In genomic region chr7:102244601-102245000, GRCh38 we compare ENCODE assay signal across 26 cellular contexts.
"Had no signal": no experiment of that assay in that cellular context is flagged by ENCODE, and none has a peak within 500 bp of the region (broad histone marks: within the 10 kb centered on the region; RNA-seq: fewer than 3 reads in every experiment).

No MANE protein-coding gene starts in this region.

- H3K4me3 Mint-ChIP-seq: activated T-cell treated with anti-CD3 and anti-CD28 coated beads, Interleukin-2, amount 50 U/mL, for 72 hours; central memory CD8-positive, alpha-beta T cell; dendritic cell treated with granulocyte-macrophage colony-stimulating factor and Interleukin-4, amounts not matched to agents 40 ng/mL and 50 ng/mL, for 4 days; endodermal cell; stimulated activated memory B cell treated with anti-CD40 and anti-IgM and Interleukin-4, amounts not matched to agents 10 μg/mL and 1 μg/mL and 100 μg/mL, for 72 hours; stimulated activated naive CD8-positive, alpha-beta T cell treated with anti-CD3 and anti-CD28 coated beads, Interleukin-15, amount 100 ng/mL, for 72 hours; T-helper 2 cell treated with Interferon-gamma antibody and Interleukin-4, amounts not matched to agents 5 μg/mL and 100 μg/mL, for 36 hours had no signal

- H3K9me3 Mint-ChIP-seq: activated naive CD4-positive, alpha-beta T cell treated with anti-CD3 and anti-CD28 coated beads, Interleukin-2, amount 50 U/mL, for 72 hours; activated T-cell treated with anti-CD3 and anti-CD28 coated beads, Interleukin-2, amount 50 U/mL, for 72 hours; central memory CD8-positive, alpha-beta T cell; dendritic cell treated with granulocyte-macrophage colony-stimulating factor and Interleukin-4, amounts not matched to agents 40 ng/mL and 50 ng/mL, for 4 days; endodermal cell; stimulated activated memory B cell treated with anti-CD40 and anti-IgM and Interleukin-4, amounts not matched to agents 10 μg/mL and 1 μg/mL and 100 μg/mL, for 72 hours; stimulated activated naive CD8-positive, alpha-beta T cell treated with anti-CD3 and anti-CD28 coated beads, Interleukin-15, amount 100 ng/mL, for 72 hours; T-helper 2 cell treated with Interferon-gamma antibody and Interleukin-4, amounts not matched to agents 5 μg/mL and 100 μg/mL, for 36 hours had no signal

- H3K4me1 Mint-ChIP-seq: central memory CD8-positive, alpha-beta T cell; endodermal cell; stimulated activated memory B cell treated with anti-CD40 and anti-IgM and Interleukin-4, amounts not matched to agents 10 μg/mL and 1 μg/mL and 100 μg/mL, for 72 hours; stimulated activated naive CD8-positive, alpha-beta T cell treated with anti-CD3 and anti-CD28 coated beads, Interleukin-15, amount 100 ng/mL, for 72 hours had no signal

- H3K27ac ChIP-seq: esophagus muscularis mucosa, foreskin keratinocyte, heart right ventricle, left ventricle myocardium inferior, ovary, psoas muscle, sigmoid colon, thyroid gland had no signal

- H3K27me3 ChIP-seq: esophagus muscularis mucosa, foreskin keratinocyte, heart right ventricle, ovary, sigmoid colon, thyroid gland had no signal

- H3K4me1 ChIP-seq: esophagus muscularis mucosa, foreskin keratinocyte, heart right ventricle, left ventricle myocardium inferior, psoas muscle, sigmoid colon, thyroid gland had no signal

- H3K4me3 ChIP-seq: esophagus muscularis mucosa, heart right ventricle, left ventricle myocardium inferior, lung, ovary, psoas muscle, sigmoid colon, thyroid gland had no signal

- H3K27ac Mint-ChIP-seq: activated naive CD4-positive, alpha-beta T cell treated with anti-CD3 and anti-CD28 coated beads, Interleukin-2, amount 50 U/mL, for 72 hours; activated T-cell treated with anti-CD3 and anti-CD28 coated beads, Interleukin-2, amount 50 U/mL, for 72 hours; dendritic cell treated with granulocyte-macrophage colony-stimulating factor and Interleukin-4, amounts not matched to agents 40 ng/mL and 50 ng/mL, for 4 days; endodermal cell; stimulated activated memory B cell treated with anti-CD40 and anti-IgM and Interleukin-4, amounts not matched to agents 10 μg/mL and 1 μg/mL and 100 μg/mL, for 72 hours; stimulated activated naive CD8-positive, alpha-beta T cell treated with anti-CD3 and anti-CD28 coated beads, Interleukin-15, amount 100 ng/mL, for 72 hours; T-helper 2 cell treated with Interferon-gamma antibody and Interleukin-4, amounts not matched to agents 5 μg/mL and 100 μg/mL, for 36 hours had no signal

- H3K9me3 ChIP-seq: esophagus muscularis mucosa, heart right ventricle, left ventricle myocardium inferior, ovary, psoas muscle, sigmoid colon, thyroid gland had no signal

- H3K36me3 ChIP-seq: ovary had no signal

- ATAC-seq: activated naive CD4-positive, alpha-beta T cell treated with anti-CD3 and anti-CD28 coated beads, Interleukin-2, amount 50 U/mL, for 72 hours; activated T-cell treated with anti-CD3 and anti-CD28 coated beads, Interleukin-2, amount 50 U/mL, for 72 hours; foreskin keratinocyte; heart right ventricle; psoas muscle; stimulated activated memory B cell treated with anti-CD40 and anti-IgM and Interleukin-4, amounts not matched to agents 10 μg/mL and 1 μg/mL and 100 μg/mL, for 72 hours; stimulated activated naive CD8-positive, alpha-beta T cell treated with anti-CD3 and anti-CD28 coated beads, Interleukin-15, amount 100 ng/mL, for 72 hours had no signal

- H3K27me3 Mint-ChIP-seq: central memory CD8-positive, alpha-beta T cell; dendritic cell treated with granulocyte-macrophage colony-stimulating factor and Interleukin-4, amounts not matched to agents 40 ng/mL and 50 ng/mL, for 4 days; stimulated activated memory B cell treated with anti-CD40 and anti-IgM and Interleukin-4, amounts not matched to agents 10 μg/mL and 1 μg/mL and 100 μg/mL, for 72 hours; stimulated activated naive CD8-positive, alpha-beta T cell treated with anti-CD3 and anti-CD28 coated beads, Interleukin-15, amount 100 ng/mL, for 72 hours had no signal

- H3K36me3 Mint-ChIP-seq: activated naive CD4-positive, alpha-beta T cell treated with anti-CD3 and anti-CD28 coated beads, Interleukin-2, amount 50 U/mL, for 72 hours had no signal

- DNase-seq: activated CD4-positive, alpha-beta T cell treated with anti-CD3 and anti-CD28 coated beads for 4 hours; activated CD4-positive, alpha-beta T cell treated with anti-CD3 and anti-CD28 coated beads, Interleukin-2, amount 50 U/mL, for 4 hours; activated naive CD4-positive, alpha-beta T cell; activated T-cell treated with anti-CD3 and anti-CD28 coated beads for 4 hours; activated T-cell treated with anti-CD3 and anti-CD28 coated beads, Interleukin-2, amount 50 U/mL, for 72 hours; endodermal cell; foreskin keratinocyte; heart right ventricle; left ventricle myocardium inferior; mesendoderm; ovary; psoas muscle; sigmoid colon; small intestine; stimulated activated CD4-positive, alpha-beta T cell treated with anti-CD3 and anti-CD28 coated beads, Interleukin-1b, Interleukin-23, amount 100 ng/mL, for 48 hours; stimulated activated CD4-positive, alpha-beta T cell treated with anti-CD3 and anti-CD28 coated beads, Interleukin-4, amount 100 ng/mL, for 4 hours; stimulated activated CD8-positive, alpha-beta memory T cell treated with anti-CD3 and anti-CD28 coated beads, Interleukin-4, amount 100 ng/mL, for 48 hours; stimulated activated naive CD8-positive, alpha-beta T cell treated with anti-CD3 and anti-CD28 coated beads, Interleukin-15, amount 100 ng/mL, for 72 hours had no signal
